21 cellular contexts compared by ENCODE assay signal in genomic region chr2:103009861-103010260, GRCh38.
DNase-seq lines count a peak whose midpoint lies in the region; ATAC-seq, FAIRE-seq and TF ChIP-seq lines count a peak whose summit lies in the region.
"Had no signal": no experiment of that assay in that cellular context is flagged by ENCODE, and none has a peak within 500 bp of the region (broad histone marks: within the 10 kb centered on the region; RNA-seq: fewer than 3 reads in every experiment).

No MANE protein-coding gene starts in this region.

- no peak for TF ChIP-seq POLR2A in breast epithelium (IDR thresholded peaks at IDR 0.05)

- 0% methylated on average over 5 of the region's 5 CpGs for WGBS in mammary epithelial cell (ENCODE audit: low coverage, missing lambda C conversion rate)
- WGBS in neuronal stem cell (ENCODE audit: extremely low coverage in 2 of 2, insufficient read length in 2 of 2, insufficient replicate concordance in 1 of 2), 2 donors = no CpG with 5 or more reads among the region's 5 CpGs

- H2AK5ac ChIP-seq in neuronal stem cell (ENCODE audit: low read depth, low read length) = no peak overlapping the region

- no peak overlapping the region for H3K23ac ChIP-seq in neuronal stem cell (ENCODE audit: low read depth, low read length, poor library complexity)

- intact Hi-C loops in mammary epithelial cell (cut with micrococcal nuclease) (no loop called here), breast epithelium (cut with DNase I; ENCODE audit: low total_unique reads) (no loop called here)

- no peak overlapping the region for H3K9ac ChIP-seq in mammary epithelial cell (ENCODE audit: insufficient read depth, low read length)
- no peak overlapping the region for H3K9ac ChIP-seq in neuronal stem cell (ENCODE audit: low read depth, low read length, poor library complexity)

- H3K4me3 ChIP-seq in mammary epithelial cell (replicated peaks in 1 of 3; ENCODE audit: insufficient read depth in 1 of 3, low read depth in 2 of 3, low read length in 3 of 3) = no peak overlapping the region
- no peak overlapping the region for H3K4me3 ChIP-seq in breast epithelium
- no peak overlapping the region for H3K4me3 ChIP-seq in bronchial epithelial cell (ENCODE audit: low read depth, low read length)
- no peak overlapping the region for H3K4me3 ChIP-seq in neuronal stem cell (ENCODE audit: low read length in 2 of 2)
- H3K4me3 ChIP-seq: GM12878, GM23338 had no signal

- no peak overlapping the region for H3K14ac ChIP-seq in neuronal stem cell (ENCODE audit: low read length)

- DNase-seq in mammary epithelial cell (peak; percentile 0), breast epithelium (ENCODE audit: low spot score in 2 of 2) (no peak), NCI-H446 (lab: John Stamatoyannopoulos, UW) (peak; percentile 57 to 85), bronchial epithelial cell (ENCODE audit: low read depth) (peak; percentile 64), neuronal stem cell (ENCODE audit: low spot score) (no peak)
- no peak for DNase-seq in activated T-cell treated with anti-CD3 and anti-CD28 coated beads, Interleukin-2, amount 50 U/mL, for 48 hours
- DNase-seq: BE2C; Caco-2; CD4-positive, CD25-positive, alpha-beta regulatory T cell; DMS53; EL; HCEC 1CT; NCI-H1930; NCI-H510A treated with DMSO at 0.1 percent for 48 hours; Right ventricle myocardium superior had no signal

- no TSS peak for BruUV-seq in mammary epithelial cell (replicated peaks; lab: Mats Ljungman, UMichigan)

- H3K4me2 ChIP-seq in mammary epithelial cell (ENCODE audit: insufficient read depth, low read depth, low read length) (no peak overlapping the region), neuronal stem cell (ENCODE audit: insufficient read depth, low read length, poor library complexity, severe bottlenecking) (no peak overlapping the region)
- H3K4me2 ChIP-seq: GM23338 had no signal

- H4K20me1 ChIP-seq in mammary epithelial cell (ENCODE audit: insufficient read depth, low read length) = no peaks in the 10 kb centered on the region

- no peaks in the 10 kb centered on the region for H3K79me1 ChIP-seq in neuronal stem cell (ENCODE audit: low read depth, low read length)

- H2AFZ ChIP-seq in mammary epithelial cell (ENCODE audit: low read depth, low read length) (no peak overlapping the region), neuronal stem cell (ENCODE audit: low read length) (peak overlapping the region; percentile 46)

- no peak overlapping the region for H3K4ac ChIP-seq in neuronal stem cell (ENCODE audit: low read length)

- H3K27ac ChIP-seq in mammary epithelial cell (ENCODE audit: insufficient read depth, low read depth, low read length) (no peak overlapping the region), breast epithelium (no peak overlapping the region), neuronal stem cell (replicated peaks; ENCODE audit: low read length) (no peak overlapping the region)

- H3K4me1 ChIP-seq in mammary epithelial cell (ENCODE audit: insufficient read depth, low read length) (no peaks in the 10 kb centered on the region), breast epithelium (no peaks in the 10 kb centered on the region), neuronal stem cell (ENCODE audit: control insufficient read depth in 2 of 2, insufficient read depth in 1 of 2, low read depth in 1 of 2, low read length in 2 of 2) (peaks cover 0 to 5% of the 10 kb centered on the region in 2 donors)
- H3K4me1 ChIP-seq: BE2C, Caco-2 had no signal

- H3K9me3 ChIP-seq in mammary epithelial cell (replicated peaks; ENCODE audit: insufficient read depth, low read length) (no peaks in the 10 kb centered on the region), breast epithelium (no peaks in the 10 kb centered on the region), neuronal stem cell (replicated peaks in 1 of 2; ENCODE audit: control insufficient read depth in 2 of 2, insufficient read depth in 1 of 2, low read depth in 1 of 2, low read length in 2 of 2) (no peaks in the 10 kb centered on the region)
- H3K9me3 ChIP-seq: BE2C, Caco-2 had no signal

- no peak overlapping the region for H4K91ac ChIP-seq in neuronal stem cell (ENCODE audit: low read depth, low read length, poor library complexity)

- CTCF ChIA-PET in mammary epithelial cell (lab: Charles Lee; ENCODE audit: low non-redundant PET) = no interaction called here

- H2BK5ac ChIP-seq in neuronal stem cell (ENCODE audit: low read length) = no peak overlapping the region

- dilution Hi-C loops in mammary epithelial cell (cut with HindIII; ENCODE audit: low sequenced_read_pairs) = no loop called here

- H3K27me3 ChIP-seq in mammary epithelial cell (ENCODE audit: insufficient read depth, low read length) (no peaks in the 10 kb centered on the region), breast epithelium (no peaks in the 10 kb centered on the region), bronchial epithelial cell (ENCODE audit: control insufficient read depth, insufficient read depth, low read length) (no peaks in the 10 kb centered on the region), neuronal stem cell (ENCODE audit: control insufficient read depth in 3 of 3, insufficient read depth in 3 of 3, low read depth in 1 of 3, low read length in 3 of 3) (no peaks in the 10 kb centered on the region)
- H3K27me3 ChIP-seq: BE2C had no signal

- no peaks in the 10 kb centered on the region for H3K36me3 ChIP-seq in mammary epithelial cell (ENCODE audit: insufficient read depth, low read length)
- no peaks in the 10 kb centered on the region for H3K36me3 ChIP-seq in breast epithelium
- H3K36me3 ChIP-seq in bronchial epithelial cell (ENCODE audit: control insufficient read depth, insufficient read depth, low read length) = no peaks in the 10 kb centered on the region
- no peaks in the 10 kb centered on the region for H3K36me3 ChIP-seq in neuronal stem cell (replicated peaks in 1 of 2; ENCODE audit: control insufficient read depth in 2 of 2, insufficient read depth in 2 of 2, low read length in 2 of 2)
- H3K36me3 ChIP-seq: BE2C had no signal

- H2BK15ac ChIP-seq in neuronal stem cell (ENCODE audit: low read length) = no peak overlapping the region

- TF ChIP-seq CTCF in mammary epithelial cell (conservative IDR thresholded peaks at IDR 0.05 in 1 of 2, IDR thresholded peaks at IDR 0.05 in 1 of 2; ENCODE audit: extremely low read depth in 1 of 2, insufficient read depth in 1 of 2, low read depth in 1 of 2, low read length in 2 of 2) = no peak
- no peak for TF ChIP-seq CTCF in breast epithelium (IDR thresholded peaks at IDR 0.05)
- TF ChIP-seq CTCF in bronchial epithelial cell (IDR thresholded peaks at IDR 0.05; ENCODE audit: insufficient read depth, low read length, severe bottlenecking) = no peak

- H3K18ac ChIP-seq in neuronal stem cell (ENCODE audit: low read length) = no peak overlapping the region

- ATAC-seq in GM19395 (IDR thresholded peaks at IDR 0.05; ENCODE audit: unreplicated experiment) (no peak), esophagus mucosa (no peak)
- ATAC-seq: GM12878, GM23338 had no signal

- no peaks in the 10 kb centered on the region for H3K79me2 ChIP-seq in mammary epithelial cell (ENCODE audit: insufficient read depth, low read length)

- no peak for FAIRE-seq in bronchial epithelial cell (lab: Jason Lieb, UNC)
- FAIRE-seq: GM12878, GM19239, RCC 7860 had no signal

- H2BK120ac ChIP-seq in neuronal stem cell (ENCODE audit: low read depth, low read length) = no peak overlapping the region

- no peak overlapping the region for H4K8ac ChIP-seq in neuronal stem cell (ENCODE audit: low read depth, low read length)

- in situ Hi-C loops in mammary epithelial cell (cut with MboI; ENCODE audit: low sequenced_read_pairs in 2 of 2) = no loop called here

- H2BK12ac ChIP-seq in neuronal stem cell (ENCODE audit: low read length) = no peak overlapping the region

Comparison
In these comparisons a context has a peak if more than half of its experiments do, and no peak if none do; other contexts are left out.
1. DNase-seq: peak in mammary epithelial cell (single experiment), NCI-H446 (2 of 2) and bronchial epithelial cell (single experiment); none in breast epithelium (0 of 2), neuronal stem cell (single experiment) and activated T-cell treated with anti-CD3 and anti-CD28 coated beads, Interleukin-2, amount 50 U/mL, for 48 hours (0 of 2).